9 cellular contexts compared by ENCODE assay signal in the genomic region with DNA sequence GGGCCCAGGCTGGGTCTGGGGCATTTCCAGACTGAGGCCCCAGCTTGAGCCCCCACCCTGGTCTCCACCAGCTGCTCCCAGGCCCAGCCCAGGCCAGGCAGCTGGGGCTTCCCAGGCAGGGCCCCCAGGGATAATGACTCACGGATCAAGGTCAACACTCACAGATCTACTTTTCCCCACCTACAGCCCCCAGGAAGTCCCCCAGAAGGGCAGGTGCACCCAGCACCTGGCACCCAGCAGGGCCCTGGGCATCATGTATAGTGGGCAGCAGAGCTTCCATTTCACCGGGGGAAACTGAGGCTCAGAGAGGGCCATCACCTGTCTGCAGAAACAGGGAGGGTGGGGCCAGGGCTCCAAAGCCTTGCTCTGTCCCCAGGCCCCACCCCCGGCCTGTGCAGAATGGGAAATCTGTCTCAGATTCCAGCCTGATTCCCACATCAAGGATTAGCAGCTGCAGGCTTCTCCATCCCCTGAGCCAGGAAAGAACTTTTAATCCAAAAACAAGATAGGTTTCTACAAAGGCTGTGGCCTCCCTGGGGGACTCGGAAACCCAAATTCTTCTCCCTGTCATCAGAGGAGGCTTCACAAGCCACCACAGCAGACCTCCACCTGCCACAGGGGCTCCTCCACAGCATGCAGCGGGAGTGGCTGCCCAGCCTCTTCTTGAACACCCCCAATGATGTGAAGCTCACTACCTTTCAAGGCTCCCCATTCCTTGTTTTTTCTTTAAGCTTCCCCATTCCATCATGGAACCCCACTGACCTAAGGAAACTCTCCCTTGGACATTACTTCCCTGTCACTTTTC. TPM values are rescaled to one million over a fixed set of nuclear protein-coding genes. Genes with fewer than 3 reads are reported as not detected.
A peak's percentile ranks its signal among the peaks of the same experiment; 100 is the strongest.
DNase-seq lines count a peak whose midpoint lies in the region; ATAC-seq and TF ChIP-seq lines count a peak whose summit lies in the region.
"Had no signal": no experiment of that assay in that cellular context is flagged by ENCODE, and none has a peak within 500 bp of the region (broad histone marks: within the 10 kb centered on the region; RNA-seq: fewer than 3 reads in every experiment).

No MANE protein-coding gene starts in this region.

- peak; percentile 30 for ATAC-seq in HG03460 (IDR thresholded peaks at IDR 0.05; ENCODE audit: unreplicated experiment)
- ATAC-seq in stimulated activated memory B cell treated with anti-CD40 and anti-IgM and Interleukin-4, amounts not matched to agents 10 μg/mL and 1 μg/mL and 100 μg/mL, for 72 hours, result peak; percentile 70
- ATAC-seq in GM18520 (IDR thresholded peaks at IDR 0.05; ENCODE audit: unreplicated experiment), result no peak

- peaks cover 8% of the 10 kb centered on the region for H3K9me3 Mint-ChIP-seq in stimulated activated memory B cell treated with anti-CD40 and anti-IgM and Interleukin-4, amounts not matched to agents 10 μg/mL and 1 μg/mL and 100 μg/mL, for 72 hours

- no peak for TF ChIP-seq CTCF in GM13977 (IDR thresholded peaks at IDR 0.05; ENCODE audit: extremely low read depth, insufficient read depth, missing control alignments)
- no peak for TF ChIP-seq CTCF in dorsolateral prefrontal cortex (IDR thresholded peaks at IDR 0.05 in 54 of 56, conservative IDR thresholded peaks at IDR 0.05 in 2 of 56; ENCODE audit: low read depth in 1 of 56, partially characterized antibody in 56 of 56)

- H3K36me3 Mint-ChIP-seq in stimulated activated memory B cell treated with anti-CD40 and anti-IgM and Interleukin-4, amounts not matched to agents 10 μg/mL and 1 μg/mL and 100 μg/mL, for 72 hours, result peaks cover 28% of the 10 kb centered on the region

- intact Hi-C loops in dorsolateral prefrontal cortex (cut with DNase I), result no loop called here

- peaks cover 72% of the 10 kb centered on the region for H3K4me1 Mint-ChIP-seq in stimulated activated memory B cell treated with anti-CD40 and anti-IgM and Interleukin-4, amounts not matched to agents 10 μg/mL and 1 μg/mL and 100 μg/mL, for 72 hours

- H3K27ac Mint-ChIP-seq in stimulated activated memory B cell treated with anti-CD40 and anti-IgM and Interleukin-4, amounts not matched to agents 10 μg/mL and 1 μg/mL and 100 μg/mL, for 72 hours, result peak overlapping the region; percentile 90

- DNase-seq in GM13977 (ENCODE audit: low spot score) (peak; percentile 53), dorsolateral prefrontal cortex (peak in 1 of 10 donors; percentile 20), DMS79 treated with DMSO at 0.1 percent for 48 hours (lab: John Stamatoyannopoulos, UW) (no peak), substantia nigra (lab: John Stamatoyannopoulos, UW) (no peak)
- DNase-seq in stimulated activated naive CD4-positive, alpha-beta T cell (lab: John Stamatoyannopoulos, UW), result no peak
- DNase-seq: stimulated activated CD4-positive, alpha-beta T cell treated with anti-CD3 and anti-CD28 coated beads, Interleukin-4, amount 100 ng/mL, for 24 hours had no signal

- no peaks in the 10 kb centered on the region for H3K27me3 ChIP-seq in dorsolateral prefrontal cortex

- H3K27me3 Mint-ChIP-seq in stimulated activated memory B cell treated with anti-CD40 and anti-IgM and Interleukin-4, amounts not matched to agents 10 μg/mL and 1 μg/mL and 100 μg/mL, for 72 hours, result no peaks in the 10 kb centered on the region

- peak overlapping the region; percentile 35 for H3K4me3 Mint-ChIP-seq in stimulated activated memory B cell treated with anti-CD40 and anti-IgM and Interleukin-4, amounts not matched to agents 10 μg/mL and 1 μg/mL and 100 μg/mL, for 72 hours

- H3K27ac ChIP-seq in dorsolateral prefrontal cortex, result peak overlapping the region in 32 of 59 donors; percentile 10 to 78 (median 59)
- no peak overlapping the region for H3K27ac ChIP-seq in substantia nigra (ENCODE audit: low read depth, low read length, poor library complexity, severe bottlenecking)

- H3K4me3 ChIP-seq in dorsolateral prefrontal cortex, result no peak overlapping the region

- in situ Hi-C loops in GM13977 (cut with MboI; ENCODE audit: low pct_unique_long_range_greater_than_20kb, low sequenced_read_pairs, unreplicated experiment), result no loop called here

RNA-seq across cellular contexts. Expression of gene IQSEC1, which starts 49.8 kb away (rescaled TPM):
- total RNA-seq in dorsolateral prefrontal cortex, result 100 to 1,000 TPM; 128 to 330 (median 245) TPM
